24 cellular contexts compared by ENCODE assay signal in the genomic region with DNA sequence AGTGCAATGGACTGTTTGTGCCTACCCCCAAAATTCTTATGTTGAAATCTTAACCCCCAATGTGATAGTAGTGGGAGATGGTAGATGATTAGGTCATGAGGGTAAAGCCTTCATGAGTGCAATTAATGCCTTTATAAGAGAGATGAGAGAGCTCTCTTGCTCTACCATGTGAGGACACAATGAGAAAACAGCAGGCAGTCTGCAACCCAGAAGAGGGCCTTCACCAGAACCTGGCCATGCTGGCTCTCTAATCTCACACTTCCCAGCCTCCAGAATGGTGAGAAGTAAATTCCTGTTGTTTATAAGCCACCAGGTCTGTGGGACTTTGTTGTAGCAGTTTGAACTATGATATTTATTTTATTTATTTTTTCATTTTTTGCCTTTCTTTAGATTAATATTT. TPM values are rescaled to one million over a fixed set of nuclear protein-coding genes. Genes with fewer than 3 reads are reported as not detected.
DNase-seq lines count a peak whose midpoint lies in the region; ATAC-seq and TF ChIP-seq lines count a peak whose summit lies in the region.
"Had no signal": no experiment of that assay in that cellular context is flagged by ENCODE, and none has a peak within 500 bp of the region (broad histone marks: within the 10 kb centered on the region; RNA-seq: fewer than 3 reads in every experiment).

No MANE protein-coding gene starts in this region.

- H3K18ac ChIP-seq in mesendoderm (ENCODE audit: low read length): no peak overlapping the region

- POLR2A ChIA-PET in T-cell (lab: Charles Lee): interaction anchor here in 1 of 2 donors (0.7 kb wide), 1 partner anchor 45 kb away, joined by 9 read pairs; no protein-coding TSS in a partner anchor

- H3K79me1 ChIP-seq in mesendoderm (ENCODE audit: low read length): no peaks in the 10 kb centered on the region

- no peaks in the 10 kb centered on the region for H3K36me3 Mint-ChIP-seq in T-cell
- H3K36me3 Mint-ChIP-seq: CD14-positive monocyte; CD8-positive, alpha-beta memory T cell had no signal

- H3K4me1 ChIP-seq in left ventricle myocardium inferior (peaks cover 58% of the 10 kb centered on the region), right atrium auricular region (peaks cover 0 to 14% of the 10 kb centered on the region in 2 donors), HUES48 (ENCODE audit: control insufficient read depth, insufficient read depth, low read length) (peaks cover 28% of the 10 kb centered on the region), mesendoderm (ENCODE audit: control insufficient read depth, low read depth, low read length) (peaks cover 2% of the 10 kb centered on the region)
- H3K4me1 ChIP-seq: A549, BE2C, HAP-1 had no signal

- intact Hi-C loops in left ventricle myocardium inferior (cut with micrococcal nuclease): no loop called here

- DNase-seq in left ventricle myocardium inferior (no peak), right atrium auricular region (ENCODE audit: low spot score) (no peak), mesendoderm (peak; percentile 84), T-cell (no peak), OCI-M2 (lab: John Stamatoyannopoulos, UW; ENCODE audit: unreplicated experiment) (no peak), T-helper 1 cell (no peak)
- DNase-seq: 8988T; ACHN; AML-193; BE2C; CD4-positive, alpha-beta T cell; CD8-positive, alpha-beta memory T cell; DMS 273 treated with DMSO at 0.1 percent for 48 hours; DMS79; EL; GDM1; GOT3; HFFc6 had no signal

- H3K79me2 ChIP-seq in mesendoderm (ENCODE audit: control insufficient read depth, insufficient read depth, low read length): peaks cover 17% of the 10 kb centered on the region

- H3K4me3 ChIP-seq in left ventricle myocardium inferior (peak overlapping the region; percentile 20), right atrium auricular region (no peak overlapping the region), HUES48 (ENCODE audit: low read depth, low read length) (no peak overlapping the region), mesendoderm (ENCODE audit: low read length) (no peak overlapping the region)
- H3K4me3 ChIP-seq: A549; BLaER1 treated with 17β-estradiol and CSF1 and Interleukin-3, amounts not matched to agents 10 nM and 100 nM; GM12878; HAP-1 had no signal

- H3K4me3 Mint-ChIP-seq in T-cell: no peak overlapping the region
- H3K4me3 Mint-ChIP-seq: CD14-positive monocyte; CD4-positive, alpha-beta T cell; CD8-positive, alpha-beta memory T cell; HFFc6 had no signal

- H3K56ac ChIP-seq in mesendoderm (ENCODE audit: low read length): no peak overlapping the region

- H3K23ac ChIP-seq in mesendoderm (ENCODE audit: low read length): no peak overlapping the region

- no peak overlapping the region for H2BK5ac ChIP-seq in mesendoderm (ENCODE audit: low read length)

- H3K9me3 ChIP-seq in left ventricle myocardium inferior (replicated peaks) (no peaks in the 10 kb centered on the region), right atrium auricular region (no peaks in the 10 kb centered on the region), HUES48 (ENCODE audit: control insufficient read depth, insufficient read depth, low read length) (no peaks in the 10 kb centered on the region)
- H3K9me3 ChIP-seq: A549; BE2C; BLaER1 treated with 17β-estradiol and CSF1 and Interleukin-3, amounts not matched to agents 10 nM and 100 nM; HAP-1 had no signal

- no peak overlapping the region for H3K27ac Mint-ChIP-seq in T-cell
- H3K27ac Mint-ChIP-seq: CD4-positive, alpha-beta T cell; CD8-positive, alpha-beta memory T cell; HFFc6 had no signal

- no peak overlapping the region for H4K8ac ChIP-seq in mesendoderm (ENCODE audit: low read depth, low read length)

- H3K36me3 ChIP-seq in left ventricle myocardium inferior: no peaks in the 10 kb centered on the region
- no peaks in the 10 kb centered on the region for H3K36me3 ChIP-seq in right atrium auricular region
- no peaks in the 10 kb centered on the region for H3K36me3 ChIP-seq in HUES48 (ENCODE audit: control insufficient read depth, insufficient read depth, low read length)
- H3K36me3 ChIP-seq in mesendoderm (ENCODE audit: control insufficient read depth, insufficient read depth, low read length): no peaks in the 10 kb centered on the region
- H3K36me3 ChIP-seq: BE2C; BLaER1 treated with 17β-estradiol and CSF1 and Interleukin-3, amounts not matched to agents 10 nM and 100 nM; HAP-1 had no signal

- no peak overlapping the region for H2BK15ac ChIP-seq in mesendoderm (replicated peaks; ENCODE audit: low read depth)

- H3K4ac ChIP-seq in mesendoderm (ENCODE audit: low read depth, low read length): no peak overlapping the region

- H3K27ac ChIP-seq in left ventricle myocardium inferior (replicated peaks) (peak overlapping the region; percentile 32), right atrium auricular region (no peak overlapping the region), HUES48 (ENCODE audit: low read depth, low read length) (peak overlapping the region; percentile 10), mesendoderm (ENCODE audit: low read depth, low read length) (no peak overlapping the region)
- H3K27ac ChIP-seq: A549; BLaER1 treated with 17β-estradiol and CSF1 and Interleukin-3, amounts not matched to agents 10 nM and 100 nM had no signal

- no peak overlapping the region for H3K9ac ChIP-seq in HUES48 (ENCODE audit: low read depth, low read length)
- no peak overlapping the region for H3K9ac ChIP-seq in mesendoderm (ENCODE audit: low read length)
- H3K9ac ChIP-seq: BLaER1 treated with 17β-estradiol and CSF1 and Interleukin-3, amounts not matched to agents 10 nM and 100 nM had no signal

- no peaks in the 10 kb centered on the region for H3K27me3 ChIP-seq in left ventricle myocardium inferior (ENCODE audit: low read depth)
- no peaks in the 10 kb centered on the region for H3K27me3 ChIP-seq in right atrium auricular region
- H3K27me3 ChIP-seq in HUES48 (ENCODE audit: control insufficient read depth, insufficient read depth, low read length): no peaks in the 10 kb centered on the region
- no peaks in the 10 kb centered on the region for H3K27me3 ChIP-seq in mesendoderm (ENCODE audit: insufficient read depth, low read length, poor library complexity)
- H3K27me3 ChIP-seq: BE2C; BLaER1 treated with 17β-estradiol and CSF1 and Interleukin-3, amounts not matched to agents 10 nM and 100 nM had no signal

- no peak for TF ChIP-seq CTCF in left ventricle myocardium inferior (IDR thresholded peaks at IDR 0.05; ENCODE audit: borderline replicate concordance)
- no peak for TF ChIP-seq CTCF in right atrium auricular region (IDR thresholded peaks at IDR 0.05)

- H2AK5ac ChIP-seq in mesendoderm (ENCODE audit: low read length): no peak overlapping the region

- no peak overlapping the region for H2BK120ac ChIP-seq in mesendoderm (ENCODE audit: low read depth, low read length)

- no peak overlapping the region for H4K5ac ChIP-seq in mesendoderm (ENCODE audit: low read length)

- ATAC-seq in T-cell (replicated peaks in 1 of 4): no peak
- ATAC-seq: A549, GM12878 had no signal

- H3K4me1 Mint-ChIP-seq in T-cell: no peaks in the 10 kb centered on the region
- H3K4me1 Mint-ChIP-seq: CD14-positive monocyte; CD8-positive, alpha-beta memory T cell had no signal

- CTCF ChIA-PET in T-cell (lab: Charles Lee): no interaction called here

- no peak overlapping the region for H3K4me2 ChIP-seq in mesendoderm (ENCODE audit: low read length)
- H3K4me2 ChIP-seq: A549; BLaER1 treated with 17β-estradiol and CSF1 and Interleukin-3, amounts not matched to agents 10 nM and 100 nM had no signal

- peaks cover 0 to 11% of the 10 kb centered on the region in 2 donors for H3K27me3 Mint-ChIP-seq in T-cell

- H3K9me3 Mint-ChIP-seq in T-cell: no peaks in the 10 kb centered on the region
- H3K9me3 Mint-ChIP-seq: CD4-positive, alpha-beta T cell had no signal

RNA-seq across cellular contexts. Expression of a gene that starts 21.0 kb away (rescaled TPM):
- total RNA-seq in left ventricle myocardium inferior: 783 TPM
- total RNA-seq in right atrium auricular region: 100 to 1,000 TPM; 392 to 756 TPM
- 5.0 TPM for polyA plus RNA-seq in mesendoderm (2013, experiment 1 of 2)
- polyA plus RNA-seq in mesendoderm (2013, experiment 2 of 2): 4.5 TPM
- total RNA-seq in T-cell: under 1 TPM in 4 of 5 donors, not detected in 1; 0.07 to 0.33 (median 0.18) TPM
- total RNA-seq: CD4-positive, alpha-beta T cell; GM12878 had no signal
- polyA plus RNA-seq: CD14-positive monocyte had no signal

RNA-seq across cellular contexts. Expression of a gene that starts 58.7 kb away (rescaled TPM):
- total RNA-seq in left ventricle myocardium inferior (not detected), right atrium auricular region (not detected), T-cell (not detected)
- polyA plus RNA-seq in mesendoderm (2013, experiment 1 of 2): not detected
- polyA plus RNA-seq in mesendoderm (2013, experiment 2 of 2): not detected
- total RNA-seq: CD4-positive, alpha-beta T cell; CD8-positive, alpha-beta memory T cell; GM12878; HFFc6 had no signal
- polyA plus RNA-seq: A549; CD14-positive monocyte; CD8-positive, alpha-beta memory T cell; GM12878 had no signal

Comparison
In these comparisons a context has a peak if more than half of its experiments do, and no peak if none do; other contexts are left out.
1. H3K27ac ChIP-seq: peak in left ventricle myocardium inferior (single experiment) and HUES48 (single experiment); none in right atrium auricular region (0 of 2) and mesendoderm (single experiment).
2. RNA of a gene that starts 21.0 kb away (total RNA-seq): 783 TPM in left ventricle myocardium inferior (single experiment) and 392 to 756 TPM in right atrium auricular region; 0.07 to 0.33 TPM in T-cell; every median in the first group is over 100 times any median in the second.